27 cellular contexts compared by ENCODE assay signal in genomic region chr16:83312015-83312734, GRCh38.
"Had no signal": no experiment of that assay in that cellular context is flagged by ENCODE, and none has a peak within 500 bp of the region (broad histone marks: within the 10 kb centered on the region; RNA-seq: fewer than 3 reads in every experiment).

No MANE protein-coding gene starts in this region.

- H3K27me3 ChIP-seq: ascending aorta, brain microvascular endothelial cell, heart right ventricle, neutrophil, ovary, right atrium auricular region, tibial artery had no signal

- ATAC-seq: activated naive CD4-positive, alpha-beta T cell treated with anti-CD3 and anti-CD28 coated beads, Interleukin-2, amount 50 U/mL, for 72 hours; activated T-helper 17 cell treated with anti-CD3 and anti-CD28 coated beads, Interleukin-2, amount 50 U/mL, for 72 hours; esophagus mucosa; left ventricle myocardium superior; stimulated activated effector memory CD8-positive, alpha-beta T cell treated with anti-CD3 and anti-CD28 coated beads, Interleukin-12 subunit alpha, Interleukin-12 subunit beta, amount 100 ng/mL, for 72 hours; stimulated activated naive CD8-positive, alpha-beta T cell treated with anti-CD3 and anti-CD28 coated beads, Interleukin-15, amount 100 ng/mL, for 72 hours had no signal

- H3K27ac ChIP-seq: ascending aorta, brain microvascular endothelial cell, heart right ventricle, neutrophil, ovary, prostate gland, right atrium auricular region, tibial artery, WERI-Rb-1 had no signal

- H3K9me3 ChIP-seq: ascending aorta, heart right ventricle, neutrophil, ovary, prostate gland, right atrium auricular region, tibial artery had no signal

- H3K36me3 ChIP-seq: ascending aorta, brain microvascular endothelial cell, heart right ventricle, neutrophil, ovary, prostate gland, right atrium auricular region, tibial artery, WERI-Rb-1 had no signal

- H3K4me3 ChIP-seq: ascending aorta, heart right ventricle, ovary, prostate gland, right atrium auricular region, tibial artery had no signal

- H3K4me1 ChIP-seq: prostate gland had no signal

- FAIRE-seq: colon, endothelial cell of umbilical vein, islet of Langerhans, TTC549 had no signal

- DNase-seq: activated CD4-positive, alpha-beta T cell treated with anti-CD3 and anti-CD28 coated beads, Interleukin-2, amount 50 U/mL, for 4 hours; activated CD8-positive, alpha-beta memory T cell treated with anti-CD3 and anti-CD28 coated beads for 24 hours; activated CD8-positive, alpha-beta memory T cell treated with anti-CD3 and anti-CD28 coated beads, Interleukin-2, amount 50 U/mL, for 4 hours; activated T-cell treated with anti-CD3 and anti-CD28 coated beads, Interleukin-2, amount 50 U/mL, for 24 hours; brain microvascular endothelial cell; effector memory CD4-positive, alpha-beta T cell; heart right ventricle; left ventricle myocardium superior; mammary epithelial cell; ovary; stimulated activated CD4-positive, alpha-beta T cell treated with anti-CD3 and anti-CD28 coated beads, Interleukin-12 subunit alpha, Interleukin-12 subunit beta, amount 100 ng/mL, for 4 hours; stimulated activated naive CD8-positive, alpha-beta T cell treated with anti-CD3 and anti-CD28 coated beads, Interleukin-15, amount 100 ng/mL, for 72 hours; T-helper 1 cell; tibial artery; WERI-Rb-1 had no signal
